Comparison of ENCODE assay signal across 8 cellular contexts in the genomic region with DNA sequence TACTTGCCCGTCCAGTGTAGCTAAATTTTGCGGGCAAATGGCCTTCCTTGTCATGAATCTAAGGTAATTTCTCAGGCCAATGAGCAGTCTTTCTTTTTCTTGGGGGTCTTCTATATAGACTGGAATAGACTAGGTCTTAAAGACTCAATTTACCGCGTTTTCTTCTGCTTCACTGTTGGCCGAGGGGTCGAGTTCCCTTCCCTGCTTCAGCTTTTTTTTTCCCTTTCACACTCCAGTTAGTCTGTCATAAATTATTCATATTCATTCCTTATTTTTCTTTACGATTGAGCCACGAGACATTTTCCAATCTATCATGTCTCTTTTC. TPM values are rescaled to one million over a fixed set of nuclear protein-coding genes. Genes with fewer than 3 reads are reported as not detected.
A peak's percentile ranks its signal among the peaks of the same experiment; 100 is the strongest.
DNase-seq lines count a peak whose midpoint lies in the region; ATAC-seq and TF ChIP-seq lines count a peak whose summit lies in the region.

No MANE protein-coding gene starts in this region.

- ATAC-seq in HG02938 (IDR thresholded peaks at IDR 0.05; ENCODE audit: unreplicated experiment), result peak; percentile 0
- no peak for ATAC-seq in mucosa of descending colon
- no peak for ATAC-seq in GM21619 (IDR thresholded peaks at IDR 0.05; ENCODE audit: unreplicated experiment)
- ATAC-seq in GM21367 (IDR thresholded peaks at IDR 0.05; ENCODE audit: unreplicated experiment), result no peak
- ATAC-seq in GM19397 (IDR thresholded peaks at IDR 0.05; ENCODE audit: unreplicated experiment), result no peak

- TF ChIP-seq CTCF in AG04449 (IDR thresholded peaks at IDR 0.05; ENCODE audit: insufficient read depth, low read length, missing control alignments), result no peak
- no peak for TF ChIP-seq CTCF in brain microvascular endothelial cell (IDR thresholded peaks at IDR 0.05; ENCODE audit: low read depth, low read length, missing control alignments)
- TF ChIP-seq CTCF in mucosa of descending colon (IDR thresholded peaks at IDR 0.05), result no peak

- intact Hi-C loops in mucosa of descending colon (cut with DNase I, micrococcal nuclease), result no loop called here

- H3K27ac ChIP-seq in brain microvascular endothelial cell, result peak overlapping the region; percentile 82

- CTCF ChIA-PET in AG04449 (lab: Yijun Ruan, JAX), result interaction anchor here (1.0 to 4.1 kb wide), 5 partner anchors 11 to 189 kb away, joined by 4 to 30 read pairs (median 4); a partner anchor contains a TSS

- POLR2A ChIA-PET in AG04449 (lab: Yijun Ruan, JAX), result no interaction called here

- H3K36me3 ChIP-seq in brain microvascular endothelial cell (replicated peaks) (no peaks in the 10 kb centered on the region), mucosa of descending colon (ENCODE audit: low read depth) (no peaks in the 10 kb centered on the region)

- in situ Hi-C loops in brain microvascular endothelial cell (cut with HindIII; ENCODE audit: low pct_ligation_motif_present, low sequenced_read_pairs), result no loop called here

- no peaks in the 10 kb centered on the region for H3K27me3 ChIP-seq in brain microvascular endothelial cell (replicated peaks)

- no peak for DNase-seq in AG04449 (ENCODE audit: low read depth, low spot score)
- DNase-seq in brain microvascular endothelial cell, result no peak
- no peak for DNase-seq in mucosa of descending colon
- DNase-seq in NCI-H446 treated with DMSO at 0.1 percent for 48 hours (lab: John Stamatoyannopoulos, UW), result no peak

- peak overlapping the region; percentile 90 for H3K4me3 ChIP-seq in AG04449 (ENCODE audit: low read depth, low read length)
- peak overlapping the region; percentile 97 for H3K4me3 ChIP-seq in brain microvascular endothelial cell (ENCODE audit: low read depth, low read length)
- H3K4me3 ChIP-seq in mucosa of descending colon, result peak overlapping the region; percentile 77

- H3K4me1 ChIP-seq in mucosa of descending colon (ENCODE audit: low read depth), result peaks cover 14% of the 10 kb centered on the region

- H3K9me3 ChIP-seq in mucosa of descending colon, result no peaks in the 10 kb centered on the region

RNA-seq across cellular contexts. Expression of a gene that starts 0.3 kb away (rescaled TPM):
- 10 to 100 TPM; 34.3 to 43.3 (median 38.6) TPM for total RNA-seq in mucosa of descending colon

RNA-seq across cellular contexts. Expression of a gene that starts 1.2 kb away (rescaled TPM):
- total RNA-seq in mucosa of descending colon, result 10 to 100 TPM; 11.3 to 26.0 (median 16.0) TPM

RNA-seq across cellular contexts. Expression of a gene that starts 12.0 kb away (rescaled TPM):
- 10 to 100 TPM; 17.4 to 21.9 (median 20.5) TPM for total RNA-seq in mucosa of descending colon
